In genomic region chr6:149755300-149756260, GRCh38 we compare ENCODE assay signal across 9 cellular contexts. TPM values are rescaled to one million over a fixed set of nuclear protein-coding genes. Genes with fewer than 3 reads are reported as not detected.
A peak's percentile ranks its signal among the peaks of the same experiment; 100 is the strongest.
DNase-seq lines count a peak whose midpoint lies in the region; ATAC-seq, FAIRE-seq and TF ChIP-seq lines count a peak whose summit lies in the region.
"Had no signal": no experiment of that assay in that cellular context is flagged by ENCODE, and none has a peak within 500 bp of the region (broad histone marks: within the 10 kb centered on the region; RNA-seq: fewer than 3 reads in every experiment).

No MANE protein-coding gene starts in this region.

- CTCF ChIA-PET in activated CD8-positive, alpha-beta T cell treated with anti-CD3 and anti-CD28 coated beads, Interleukin-2, amount 10 ng/mL, durations not matched to agents 7 days and 5 days (lab: Charles Lee) = interaction anchor here (0.5 kb wide), 1 partner anchor 88 kb away, joined by 3 read pairs; no protein-coding TSS in a partner anchor

- ATAC-seq in GM21529 (IDR thresholded peaks at IDR 0.05; ENCODE audit: unreplicated experiment) (peak; percentile 70), HG03571 (IDR thresholded peaks at IDR 0.05; ENCODE audit: unreplicated experiment) (peak; percentile 75)
- no peak for ATAC-seq in activated CD8-positive, alpha-beta T cell treated with anti-CD3 and anti-CD28 coated beads, Interleukin-2, amount 10 ng/mL, durations not matched to agents 7 days and 5 days

- H3K27ac Mint-ChIP-seq in activated CD8-positive, alpha-beta T cell treated with anti-CD3 and anti-CD28 coated beads, Interleukin-2, amount 10 ng/mL, durations not matched to agents 7 days and 5 days = no peak overlapping the region

- H3K4me3 ChIP-seq in MG63 = no peak overlapping the region
- H3K4me3 ChIP-seq: skin epidermis had no signal

- no peaks in the 10 kb centered on the region for H3K9me3 Mint-ChIP-seq in activated CD8-positive, alpha-beta T cell treated with anti-CD3 and anti-CD28 coated beads, Interleukin-2, amount 10 ng/mL, durations not matched to agents 7 days and 5 days (ENCODE audit: insufficient read depth)

- no peak overlapping the region for H3K4me3 Mint-ChIP-seq in activated CD8-positive, alpha-beta T cell treated with anti-CD3 and anti-CD28 coated beads, Interleukin-2, amount 10 ng/mL, durations not matched to agents 7 days and 5 days

- H3K27ac ChIP-seq in layer of hippocampus (ENCODE audit: low read depth, low read length) = peak overlapping the region; percentile 31
- H3K27ac ChIP-seq: skin epidermis had no signal

- DNase-seq in GM12892 (ENCODE audit: insufficient read length) = no peak
- DNase-seq in stimulated activated CD4-positive, alpha-beta T cell treated with anti-CD3 and anti-CD28 coated beads, Interleukin-2, amount 100 ng/mL, for 48 hours = no peak
- no peak for DNase-seq in NOMO-1 treated with DMSO at 0.1 percent for 48 hours (lab: John Stamatoyannopoulos, UW; ENCODE audit: unreplicated experiment)
- DNase-seq in activated CD8-positive, alpha-beta T cell treated with anti-CD3 and anti-CD28 coated beads, Interleukin-2, amount 10 ng/mL, durations not matched to agents 7 days and 5 days = no peak
- DNase-seq in MG63 = no peak

- H3K36me3 Mint-ChIP-seq in activated CD8-positive, alpha-beta T cell treated with anti-CD3 and anti-CD28 coated beads, Interleukin-2, amount 10 ng/mL, durations not matched to agents 7 days and 5 days (ENCODE audit: low read depth) = peaks cover 32% of the 10 kb centered on the region

- TF ChIP-seq POLR2A in GM12892 (IDR thresholded peaks at IDR 0.05; ENCODE audit: low read depth, low read length) = no peak

- peak; percentile 79 for FAIRE-seq in GM12892 (lab: Jason Lieb, UNC)

- H3K9me3 ChIP-seq in MG63 = no peaks in the 10 kb centered on the region

- no peaks in the 10 kb centered on the region for H3K27me3 Mint-ChIP-seq in activated CD8-positive, alpha-beta T cell treated with anti-CD3 and anti-CD28 coated beads, Interleukin-2, amount 10 ng/mL, durations not matched to agents 7 days and 5 days (ENCODE audit: low read depth)

- peaks cover 21% of the 10 kb centered on the region for H3K4me1 Mint-ChIP-seq in activated CD8-positive, alpha-beta T cell treated with anti-CD3 and anti-CD28 coated beads, Interleukin-2, amount 10 ng/mL, durations not matched to agents 7 days and 5 days (ENCODE audit: low read depth)

- POLR2A ChIA-PET in activated CD8-positive, alpha-beta T cell treated with anti-CD3 and anti-CD28 coated beads, Interleukin-2, amount 10 ng/mL, durations not matched to agents 7 days and 5 days (lab: Charles Lee) = interaction anchor here (0.6 kb wide), 1 partner anchor 876 kb away, joined by 3 read pairs; no protein-coding TSS in a partner anchor

- H3K36me3 ChIP-seq in MG63 = peaks cover 34% of the 10 kb centered on the region

- H3K27me3 ChIP-seq in layer of hippocampus (ENCODE audit: control insufficient read depth, insufficient read depth, low read length) (no peaks in the 10 kb centered on the region), MG63 (no peaks in the 10 kb centered on the region)

RNA-seq across cellular contexts. Expression of gene PCMT1, which starts 6.0 kb away (rescaled TPM):
- 61.4 TPM for polyA plus RNA-seq in GM12892 (2012; ENCODE audit: missing spikeins)
- total RNA-seq in activated CD8-positive, alpha-beta T cell treated with anti-CD3 and anti-CD28 coated beads, Interleukin-2, amount 10 ng/mL, durations not matched to agents 7 days and 5 days = 100 to 1,000 TPM; 102 to 104 TPM
- total RNA-seq in MG63 (2014; rRNA removed; shearing (Covaris generic); ENCODE audit: low replicate concordance) = 229 and 267 TPM in 2 replicates

RNA-seq across cellular contexts. Expression of gene NUP43, which starts 9.3 kb away (rescaled TPM):
- 24.8 TPM for polyA plus RNA-seq in GM12892 (2012; ENCODE audit: missing spikeins)
- total RNA-seq in activated CD8-positive, alpha-beta T cell treated with anti-CD3 and anti-CD28 coated beads, Interleukin-2, amount 10 ng/mL, durations not matched to agents 7 days and 5 days = 10 to 100 TPM; 67.7 to 69.4 TPM
- total RNA-seq in MG63 (2014; rRNA removed; shearing (Covaris generic); ENCODE audit: low replicate concordance) = 24.5 and 53.9 TPM in 2 replicates

RNA-seq across cellular contexts. Expression of gene LATS1, which starts 37.7 kb away (rescaled TPM):
- 10.3 TPM for polyA plus RNA-seq in GM12892 (2012; ENCODE audit: missing spikeins)
- 10 to 100 TPM; 33.2 to 33.9 TPM for total RNA-seq in activated CD8-positive, alpha-beta T cell treated with anti-CD3 and anti-CD28 coated beads, Interleukin-2, amount 10 ng/mL, durations not matched to agents 7 days and 5 days
- 10.3 and 12.9 TPM in 2 replicates for total RNA-seq in MG63 (2014; rRNA removed; shearing (Covaris generic); ENCODE audit: low replicate concordance)
